ENCODE assay signal across 8 cellular contexts in genomic region chr10:86757110-86757790, GRCh38. TPM values are rescaled to one million over a fixed set of nuclear protein-coding genes. Genes with fewer than 3 reads are reported as not detected.
DNase-seq lines count a peak whose midpoint lies in the region; ATAC-seq and TF ChIP-seq lines count a peak whose summit lies in the region.

No MANE protein-coding gene starts in this region.

- no peaks in the 10 kb centered on the region for H3K4me1 ChIP-seq in BE2C

- peaks cover 2% of the 10 kb centered on the region for H3K36me3 ChIP-seq in BE2C

- H3K27me3 ChIP-seq in BE2C = no peaks in the 10 kb centered on the region

- peak; percentile 36 for TF ChIP-seq CTCF in BE2C (IDR thresholded peaks at IDR 0.05; ENCODE audit: low read depth, low read length)

- peak; percentile 24 for DNase-seq in BE2C
- peak; percentile 16 for DNase-seq in NCI-H748 treated with DMSO at 0.1 percent for 48 hours (lab: John Stamatoyannopoulos, UW)
- DNase-seq in left ventricle myocardium superior = peak; percentile 60
- DNase-seq in retina = peak; percentile 82
- DNase-seq in D341Med (ENCODE audit: low spot score) = no peak

- peak overlapping the region; percentile 70 for H3K27ac Mint-ChIP-seq in activated naive CD8-positive, alpha-beta T cell

- peak overlapping the region; percentile 94 for H3K4me3 Mint-ChIP-seq in activated naive CD8-positive, alpha-beta T cell

- H3K9me3 ChIP-seq in BE2C = no peaks in the 10 kb centered on the region

- H3K9me3 Mint-ChIP-seq in activated naive CD8-positive, alpha-beta T cell (ENCODE audit: low read depth) = no peaks in the 10 kb centered on the region

- peaks cover 23% of the 10 kb centered on the region for H3K27me3 Mint-ChIP-seq in activated naive CD8-positive, alpha-beta T cell

- intact Hi-C loops in left ventricle myocardium superior (cut with micrococcal nuclease) = no loop called here

- ATAC-seq in GM21825 (IDR thresholded peaks at IDR 0.05; ENCODE audit: unreplicated experiment) = peak; percentile 3
- no peak for ATAC-seq in left ventricle myocardium superior
- ATAC-seq in GM21737 (IDR thresholded peaks at IDR 0.05; ENCODE audit: unreplicated experiment) = no peak

- peak overlapping the region; percentile 92 for H3K4me3 ChIP-seq in BE2C (ENCODE audit: low read depth, low read length)

- H3K36me3 Mint-ChIP-seq in activated naive CD8-positive, alpha-beta T cell = no peaks in the 10 kb centered on the region

- H3K4me1 Mint-ChIP-seq in activated naive CD8-positive, alpha-beta T cell (ENCODE audit: low read depth) = peaks cover 28% of the 10 kb centered on the region

RNA-seq across cellular contexts. Expression of gene BMPR1A, which starts 0.8 kb away (rescaled TPM):
- 12.2 TPM for polyA plus RNA-seq in BE2C (2012; ENCODE audit: insufficient read depth, insufficient read length, low read depth)
- 48.4 TPM for total RNA-seq in left ventricle myocardium superior
